In genomic region chr12:122366685-122367475, GRCh38 we compare ENCODE assay signal across 7 cellular contexts. TPM values are rescaled to one million over a fixed set of nuclear protein-coding genes. Genes with fewer than 3 reads are reported as not detected.
DNase-seq lines count a peak whose midpoint lies in the region; ATAC-seq and TF ChIP-seq lines count a peak whose summit lies in the region.

No MANE protein-coding gene starts in this region.

- no peak for TF ChIP-seq CTCF in PC-3 (conservative IDR thresholded peaks at IDR 0.05; ENCODE audit: low read depth, low read length)
- TF ChIP-seq CTCF in esophagus muscularis mucosa (IDR thresholded peaks at IDR 0.05) = no peak
- TF ChIP-seq CTCF in nephron (IDR thresholded peaks at IDR 0.05; ENCODE audit: unreplicated experiment in 3 of 3) = no peak

- intact Hi-C loops in PC-3 (cut with micrococcal nuclease) = no loop called here
- intact Hi-C loops in esophagus muscularis mucosa (cut with DNase I) = no loop called here

- 29% methylated on average over 3 of the region's 3 CpGs for WGBS in esophagus muscularis mucosa

- H3K9ac ChIP-seq in PC-3 (ENCODE audit: low read length) = no peak overlapping the region

- CTCF ChIA-PET in PC-3 (lab: Charles Lee) = no interaction called here

- H3K9me3 ChIP-seq in PC-3 (ENCODE audit: low read length) (no peaks in the 10 kb centered on the region), esophagus muscularis mucosa (no peaks in the 10 kb centered on the region)

- H3K9me3 Mint-ChIP-seq in nephron = no peaks in the 10 kb centered on the region
- no peaks in the 10 kb centered on the region for H3K9me3 Mint-ChIP-seq in stimulated activated naive B cell treated with anti-CD40 and anti-IgM and Interleukin-4, amounts not matched to agents 10 μg/mL and 1 μg/mL and 100 μg/mL, for 72 hours

- H3K4me3 ChIP-seq in H7 (ENCODE audit: insufficient read depth, low read depth, low read length) = no peak overlapping the region
- no peak overlapping the region for H3K4me3 ChIP-seq in PC-3 (ENCODE audit: low read length)
- no peak overlapping the region for H3K4me3 ChIP-seq in esophagus muscularis mucosa

- H3K27ac Mint-ChIP-seq in nephron = peak overlapping the region; percentile 10 to 80 (median 38)
- no peak overlapping the region for H3K27ac Mint-ChIP-seq in stimulated activated naive B cell treated with anti-CD40 and anti-IgM and Interleukin-4, amounts not matched to agents 10 μg/mL and 1 μg/mL and 100 μg/mL, for 72 hours

- BruUV-seq in PC-3 (replicated peaks; lab: Mats Ljungman, UMichigan) = TSS peak; percentile 91

- ATAC-seq in PC-3 (peak; percentile 90), GM21447 (IDR thresholded peaks at IDR 0.05; ENCODE audit: unreplicated experiment) (no peak)
- ATAC-seq in stimulated activated naive B cell treated with anti-CD40 and anti-IgM and Interleukin-4, amounts not matched to agents 10 μg/mL and 1 μg/mL and 100 μg/mL, for 72 hours (replicated peaks) = no peak

- H3K27me3 Mint-ChIP-seq in nephron (ENCODE audit: low read depth) = no peaks in the 10 kb centered on the region
- no peaks in the 10 kb centered on the region for H3K27me3 Mint-ChIP-seq in stimulated activated naive B cell treated with anti-CD40 and anti-IgM and Interleukin-4, amounts not matched to agents 10 μg/mL and 1 μg/mL and 100 μg/mL, for 72 hours

- H4K20me1 ChIP-seq in PC-3 (ENCODE audit: low read length) = no peaks in the 10 kb centered on the region

- peak; percentile 66 for DNase-seq in H7
- DNase-seq in PC-3 = peak; percentile 78
- no peak for DNase-seq in esophagus muscularis mucosa (ENCODE audit: extremely low spot score)
- DNase-seq in stimulated activated naive B cell treated with anti-CD40 and anti-IgM and Interleukin-4, amounts not matched to agents 10 μg/mL and 1 μg/mL and 100 μg/mL, for 72 hours = no peak
- DNase-seq in NCI-H128 (lab: John Stamatoyannopoulos, UW; ENCODE audit: unreplicated experiment) = no peak

- H3K4me2 ChIP-seq in PC-3 (ENCODE audit: low read length) = 0 out of 2 replicates have a peak overlapping the region, but pooled peaks have one; percentile 15

- H3K4me3 Mint-ChIP-seq in nephron = no peak overlapping the region
- no peak overlapping the region for H3K4me3 Mint-ChIP-seq in stimulated activated naive B cell treated with anti-CD40 and anti-IgM and Interleukin-4, amounts not matched to agents 10 μg/mL and 1 μg/mL and 100 μg/mL, for 72 hours

- POLR2A ChIA-PET in PC-3 (lab: Charles Lee; ENCODE audit: unreplicated experiment) = interaction anchor here (0.6 kb wide), 1 partner anchor 1295 kb away, joined by 4 read pairs; no protein-coding TSS in a partner anchor

- no peak for TF ChIP-seq EP300 in esophagus muscularis mucosa (IDR thresholded peaks at IDR 0.05)

- H3K27ac ChIP-seq in PC-3 (ENCODE audit: low read length) (peak overlapping the region; percentile 14), esophagus muscularis mucosa (replicated peaks in 1 of 4) (peak overlapping the region; percentile 82 to 90 (median 86))

- H3K4me1 ChIP-seq in PC-3 (ENCODE audit: insufficient read depth, low read length) (peaks cover 19% of the 10 kb centered on the region), esophagus muscularis mucosa (peaks cover 30 to 74% (median 67%) of the 10 kb centered on the region in 4 donors)

- H3K27me3 ChIP-seq in H7 (ENCODE audit: control insufficient read depth, insufficient read depth, low read length) (no peaks in the 10 kb centered on the region), PC-3 (ENCODE audit: low read length) (no peaks in the 10 kb centered on the region), esophagus muscularis mucosa (no peaks in the 10 kb centered on the region)

- H3F3A ChIP-seq in PC-3 (ENCODE audit: low read length, unreplicated experiment) = no peaks in the 10 kb centered on the region

- H3K4me1 Mint-ChIP-seq in nephron = peaks cover 15% of the 10 kb centered on the region
- peaks cover 6 to 14% of the 10 kb centered on the region in 2 donors for H3K4me1 Mint-ChIP-seq in stimulated activated naive B cell treated with anti-CD40 and anti-IgM and Interleukin-4, amounts not matched to agents 10 μg/mL and 1 μg/mL and 100 μg/mL, for 72 hours

- peaks cover 29% of the 10 kb centered on the region for H3K36me3 Mint-ChIP-seq in nephron (ENCODE audit: low read depth)
- H3K36me3 Mint-ChIP-seq in stimulated activated naive B cell treated with anti-CD40 and anti-IgM and Interleukin-4, amounts not matched to agents 10 μg/mL and 1 μg/mL and 100 μg/mL, for 72 hours = peaks cover 20 to 31% of the 10 kb centered on the region in 2 donors

- no peak overlapping the region for H2AFZ ChIP-seq in PC-3 (ENCODE audit: low read length)

- no peaks in the 10 kb centered on the region for H3K9me2 ChIP-seq in PC-3 (replicated peaks; ENCODE audit: low read length)

- no peak for TF ChIP-seq POLR2A in esophagus muscularis mucosa (IDR thresholded peaks at IDR 0.05; ENCODE audit: low read depth)

- H3K36me3 ChIP-seq in H7 (replicated peaks; ENCODE audit: control insufficient read depth, insufficient read depth, low read length) (no peaks in the 10 kb centered on the region), PC-3 (ENCODE audit: low read depth, low read length) (peaks cover 10% of the 10 kb centered on the region; the same call in 1 of the 2 replicates), esophagus muscularis mucosa (peaks cover 0 to 26% (median 20%) of the 10 kb centered on the region in 4 donors)

- H3K79me2 ChIP-seq in PC-3 (ENCODE audit: low read length) = peaks cover 48% of the 10 kb centered on the region

RNA-seq across cellular contexts. Expression of gene CLIP1, which starts 55.6 kb away (rescaled TPM):
- 21.7 and 24.8 TPM in 2 replicates for total RNA-seq in H7 (2014; rRNA removed; shearing (Covaris generic))
- total RNA-seq in PC-3 (2014; rRNA removed) (46.4 and 57.9 TPM in 2 replicates), esophagus muscularis mucosa (100 to 1,000 TPM; 234 to 263 (median 250) TPM)

Comparison
In these comparisons a context has a peak if more than half of its experiments do, and no peak if none do; other contexts are left out.
1. DNase-seq: peak in H7 (single experiment) and PC-3 (single experiment); none in esophagus muscularis mucosa (single experiment), stimulated activated naive B cell treated with anti-CD40 and anti-IgM and Interleukin-4, amounts not matched to agents 10 μg/mL and 1 μg/mL and 100 μg/mL, for 72 hours (single experiment) and NCI-H128 (single experiment).